In genomic region chr6:15393605-15394004, GRCh38 we compare ENCODE assay signal across 31 cellular contexts.
"Had no signal": no experiment of that assay in that cellular context is flagged by ENCODE, and none has a peak within 500 bp of the region (broad histone marks: within the 10 kb centered on the region; RNA-seq: fewer than 3 reads in every experiment).

No MANE protein-coding gene starts in this region.

- H3K27ac Mint-ChIP-seq: nephron; neural progenitor cell; progenitor cell of endocrine pancreas; stimulated activated memory B cell treated with anti-CD40 and anti-IgM and Interleukin-4, amounts not matched to agents 10 μg/mL and 1 μg/mL and 100 μg/mL, for 72 hours; stimulated activated naive CD8-positive, alpha-beta T cell treated with anti-CD3 and anti-CD28 coated beads, Interleukin-15, amount 100 ng/mL, for 72 hours had no signal

- H3K27me3 ChIP-seq: neural progenitor cell, ovary, spleen, suprapubic skin, testis, tibial artery, transverse colon, upper lobe of right lung, uterus had no signal

- H2AFZ ChIP-seq: neural progenitor cell, parathyroid adenoma had no signal

- H3K4me3 ChIP-seq: neural progenitor cell, ovary, psoas muscle, skin epidermis, smooth muscle cell, spleen, suprapubic skin, testis, tibial artery, transverse colon, upper lobe of right lung, uterus had no signal

- H3K9ac ChIP-seq: neural progenitor cell, parathyroid adenoma had no signal

- DNase-seq: naive thymus-derived CD4-positive, alpha-beta T cell; natural killer cell; occipital lobe; ovary; posterior cingulate gyrus; psoas muscle; right cardiac atrium; spleen; stimulated activated CD4-positive, alpha-beta T cell treated with anti-CD3 and anti-CD28 coated beads, Interleukin-12 subunit alpha, Interleukin-12 subunit beta, amount 100 ng/mL, for 4 hours; stimulated activated CD4-positive, alpha-beta T cell treated with anti-CD3 and anti-CD28 coated beads, Interleukin-1b, Interleukin-23, amount 100 ng/mL, for 48 hours; stimulated activated CD4-positive, alpha-beta T cell treated with anti-CD3 and anti-CD28 coated beads, Interleukin-4, amount 100 ng/mL, for 1 hour; stimulated activated CD4-positive, alpha-beta T cell treated with anti-CD3 and anti-CD28 coated beads, Interleukin-4, amount 100 ng/mL, for 4 hours; stimulated activated CD8-positive, alpha-beta memory T cell treated with anti-CD3 and anti-CD28 coated beads, Interleukin-4, amount 100 ng/mL, for 48 hours; stimulated activated naive CD4-positive, alpha-beta T cell; stimulated activated naive CD8-positive, alpha-beta T cell treated with anti-CD3 and anti-CD28 coated beads, Interleukin-15, amount 100 ng/mL, for 72 hours; substantia nigra; testis; tibial artery; transverse colon; upper lobe of right lung; uterus had no signal

- H3K4me3 Mint-ChIP-seq: naive thymus-derived CD4-positive, alpha-beta T cell; natural killer cell; nephron; neural progenitor cell; stimulated activated memory B cell treated with anti-CD40 and anti-IgM and Interleukin-4, amounts not matched to agents 10 μg/mL and 1 μg/mL and 100 μg/mL, for 72 hours; stimulated activated naive CD8-positive, alpha-beta T cell treated with anti-CD3 and anti-CD28 coated beads, Interleukin-15, amount 100 ng/mL, for 72 hours; type B pancreatic cell had no signal

- H3K36me3 ChIP-seq: neural progenitor cell, ovary, spleen, suprapubic skin, tibial artery, transverse colon, upper lobe of right lung, uterus had no signal

- H3K4me2 ChIP-seq: neural progenitor cell, smooth muscle cell had no signal

- H3K9me3 ChIP-seq: ovary, psoas muscle, spleen, suprapubic skin, testis, tibial artery, transverse colon, upper lobe of right lung, uterus had no signal

- H3K27me3 Mint-ChIP-seq: naive thymus-derived CD4-positive, alpha-beta T cell; progenitor cell of endocrine pancreas; stimulated activated memory B cell treated with anti-CD40 and anti-IgM and Interleukin-4, amounts not matched to agents 10 μg/mL and 1 μg/mL and 100 μg/mL, for 72 hours; stimulated activated naive CD8-positive, alpha-beta T cell treated with anti-CD3 and anti-CD28 coated beads, Interleukin-15, amount 100 ng/mL, for 72 hours; type B pancreatic cell had no signal

- H3K36me3 Mint-ChIP-seq: natural killer cell; stimulated activated memory B cell treated with anti-CD40 and anti-IgM and Interleukin-4, amounts not matched to agents 10 μg/mL and 1 μg/mL and 100 μg/mL, for 72 hours had no signal

- H3K27ac ChIP-seq: neural progenitor cell, ovary, parathyroid adenoma, psoas muscle, skin epidermis, spleen, suprapubic skin, testis, tibial artery, transverse colon, upper lobe of right lung, uterus had no signal

- H3K9me3 Mint-ChIP-seq: naive thymus-derived CD4-positive, alpha-beta T cell; natural killer cell; stimulated activated memory B cell treated with anti-CD40 and anti-IgM and Interleukin-4, amounts not matched to agents 10 μg/mL and 1 μg/mL and 100 μg/mL, for 72 hours; stimulated activated naive CD8-positive, alpha-beta T cell treated with anti-CD3 and anti-CD28 coated beads, Interleukin-15, amount 100 ng/mL, for 72 hours had no signal

- ATAC-seq: naive thymus-derived CD4-positive, alpha-beta T cell; natural killer cell; psoas muscle; right cardiac atrium; sciatic nerve; stimulated activated memory B cell treated with anti-CD40 and anti-IgM and Interleukin-4, amounts not matched to agents 10 μg/mL and 1 μg/mL and 100 μg/mL, for 72 hours; stimulated activated naive CD8-positive, alpha-beta T cell treated with anti-CD3 and anti-CD28 coated beads, Interleukin-15, amount 100 ng/mL, for 72 hours; upper lobe of right lung had no signal
